In genomic region chr1:178628637-178629548, GRCh38 we compare ENCODE assay signal across 12 cellular contexts.
A peak's percentile ranks its signal among the peaks of the same experiment; 100 is the strongest.
DNase-seq lines count a peak whose midpoint lies in the region; ATAC-seq and TF ChIP-seq lines count a peak whose summit lies in the region.
"Had no signal": no experiment of that assay in that cellular context is flagged by ENCODE, and none has a peak within 500 bp of the region (broad histone marks: within the 10 kb centered on the region; RNA-seq: fewer than 3 reads in every experiment).

No MANE protein-coding gene starts in this region.

- 71 to 78% methylated on average over 3 to 4 of the region's 4 CpGs for WGBS in transverse colon (ENCODE audit: low coverage in 1 of 2), 2 donors

- H3K27me3 ChIP-seq in brain microvascular endothelial cell (replicated peaks), result no peaks in the 10 kb centered on the region
- no peaks in the 10 kb centered on the region for H3K27me3 ChIP-seq in transverse colon

- TF ChIP-seq EP300 in transverse colon (IDR thresholded peaks at IDR 0.05; ENCODE audit: low read depth), result no peak

- in situ Hi-C loops in brain microvascular endothelial cell (cut with HindIII; ENCODE audit: low pct_ligation_motif_present, low sequenced_read_pairs), result no loop called here
- in situ Hi-C loops in transverse colon (cut with MboI; ENCODE audit: low pct_ligation_motif_present in 1 of 4, low pct_unique_long_range_greater_than_20kb in 1 of 4, low sequenced_read_pairs in 3 of 4), result no loop called here

- no peaks in the 10 kb centered on the region for H3K4me1 ChIP-seq in transverse colon
- H3K4me1 ChIP-seq: lower lobe of right lung had no signal

- intact Hi-C loops in Right ventricle myocardium inferior (cut with DNase I), result no loop called here
- intact Hi-C loops in cardiac septum (cut with DNase I), result no loop called here
- intact Hi-C loops in transverse colon (cut with DNase I; ENCODE audit: low total_unique reads), result no loop called here

- DNase-seq in Right ventricle myocardium inferior (ENCODE audit: missing footprints) (no peak), cardiac septum (ENCODE audit: low spot score) (no peak), brain microvascular endothelial cell (peak; percentile 47), iPS-NIHi11 (ENCODE audit: low spot score) (peak; percentile 34), transverse colon (no peak), DMS153 (lab: John Stamatoyannopoulos, UW) (no peak)
- DNase-seq: activated T-cell treated with anti-CD3 and anti-CD28 coated beads, Interleukin-2, amount 50 U/mL, for 48 hours; lower lobe of right lung; NCI-H2081; stimulated activated CD4-positive, alpha-beta T cell treated with anti-CD3 and anti-CD28 coated beads, Interleukin-4, amount 100 ng/mL, for 24 hours had no signal

- no peaks in the 10 kb centered on the region for H3K36me3 ChIP-seq in brain microvascular endothelial cell (replicated peaks)
- H3K36me3 ChIP-seq in transverse colon, result no peaks in the 10 kb centered on the region
- H3K36me3 ChIP-seq: lower lobe of right lung had no signal

- ATAC-seq in Right ventricle myocardium inferior (peak; percentile 87), HG02623 (IDR thresholded peaks at IDR 0.05; ENCODE audit: unreplicated experiment) (no peak), GM21825 (IDR thresholded peaks at IDR 0.05; ENCODE audit: unreplicated experiment) (no peak)

- no peaks in the 10 kb centered on the region for H3K9me3 ChIP-seq in transverse colon
- H3K9me3 ChIP-seq: lower lobe of right lung had no signal

- H3K27ac ChIP-seq in brain microvascular endothelial cell, result no peak overlapping the region
- peak overlapping the region; percentile 26 to 41 (median 30) for H3K27ac ChIP-seq in transverse colon
- H3K27ac ChIP-seq: lower lobe of right lung had no signal

- no peak for TF ChIP-seq POLR2A in transverse colon (IDR thresholded peaks at IDR 0.05)

- H3K4me3 ChIP-seq in brain microvascular endothelial cell (ENCODE audit: low read depth, low read length) (no peak overlapping the region), transverse colon (no peak overlapping the region)
- H3K4me3 ChIP-seq: lower lobe of right lung had no signal

- TF ChIP-seq CTCF in brain microvascular endothelial cell (IDR thresholded peaks at IDR 0.05; ENCODE audit: low read depth, low read length, missing control alignments) (no peak), transverse colon (IDR thresholded peaks at IDR 0.05) (no peak)

Comparison
In these comparisons a context has a peak if more than half of its experiments do, and no peak if none do; other contexts are left out.
1. DNase-seq: peak in brain microvascular endothelial cell (single experiment) and iPS-NIHi11 (single experiment); none in Right ventricle myocardium inferior (single experiment), cardiac septum (single experiment), transverse colon (single experiment) and DMS153 (single experiment).